In the genomic region with DNA sequence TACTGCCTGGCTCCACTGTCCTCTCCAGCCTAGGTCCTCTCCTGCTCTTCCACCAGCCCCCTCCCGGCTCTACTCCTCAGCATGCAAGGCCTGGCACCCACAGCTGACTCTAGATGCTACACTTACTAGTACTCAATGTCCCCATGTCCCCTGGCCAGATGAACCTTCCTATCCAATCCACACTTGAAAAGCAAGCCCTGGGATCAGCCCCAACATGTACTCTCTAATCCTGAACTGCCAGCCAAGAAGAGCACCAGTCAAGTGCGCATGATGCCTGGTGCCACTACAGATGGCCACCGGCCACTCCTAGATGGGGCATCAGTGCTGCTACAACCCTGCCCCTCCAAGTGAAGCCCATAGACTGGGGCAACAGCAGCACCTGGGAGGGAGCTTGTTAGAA, we compare ENCODE assay signal across 25 cellular contexts.
"Had no signal": no experiment of that assay in that cellular context is flagged by ENCODE, and none has a peak within 500 bp of the region (broad histone marks: within the 10 kb centered on the region; RNA-seq: fewer than 3 reads in every experiment).

No MANE protein-coding gene starts in this region.

- H3K9me3 ChIP-seq: esophagus muscularis mucosa, suprapubic skin, tibial artery had no signal

- H3K4me3 Mint-ChIP-seq: activated naive CD4-positive, alpha-beta T cell treated with anti-CD3 and anti-CD28 coated beads for 36 hours; mesothelial cell of epicardium; naive thymus-derived CD4-positive, alpha-beta T cell; T-helper 1 cell treated with Interleukin-12 subunit alpha and Interleukin-12 subunit beta and Interleukin-4 antibody, amounts not matched to agents 30 μg/mL and 1 μg/mL, for 36 hours had no signal

- H3K27ac ChIP-seq: esophagus muscularis mucosa, foreskin keratinocyte, skin epidermis, suprapubic skin, tibial artery, VCaP had no signal

- H3K4me1 ChIP-seq: foreskin keratinocyte, suprapubic skin, tibial artery had no signal

- H3K27me3 Mint-ChIP-seq: naive thymus-derived CD4-positive, alpha-beta T cell had no signal

- H3K27me3 ChIP-seq: esophagus muscularis mucosa, foreskin keratinocyte, suprapubic skin, tibial artery had no signal

- DNase-seq: activated CD4-positive, alpha-beta T cell treated with anti-CD3 and anti-CD28 coated beads for 48 hours; activated CD4-positive, alpha-beta T cell treated with anti-CD3 and anti-CD28 coated beads, Interleukin-2, amount 50 U/mL, for 48 hours; activated CD8-positive, alpha-beta memory T cell treated with anti-CD3 and anti-CD28 coated beads for 24 hours; activated effector memory CD4-positive, alpha-beta T cell treated with anti-CD3 and anti-CD28 coated beads, Interleukin-2, amount 50 U/mL, for 16 hours; activated naive CD4-positive, alpha-beta T cell treated with anti-CD3 and anti-CD28 coated beads for 36 hours; amniotic stem cell; central memory CD4-positive, alpha-beta T cell; dermis blood vessel endothelial cell; effector CD4-positive, alpha-beta T cell; foreskin keratinocyte; islet precursor cell; naive thymus-derived CD4-positive, alpha-beta T cell; stimulated activated CD4-positive, alpha-beta T cell treated with anti-CD3 and anti-CD28 coated beads, Interleukin-1b, Interleukin-23, amount 100 ng/mL, for 48 hours; stimulated activated naive CD4-positive, alpha-beta T cell; SW 1271; T-helper 9 cell; tibial artery had no signal

- ATAC-seq: activated CD4-positive, CD25-positive, alpha-beta regulatory T cell treated with anti-CD3 and anti-CD28 coated beads, Interleukin-2, amount 50 U/mL, for 24 hours; foreskin keratinocyte; naive thymus-derived CD4-positive, alpha-beta T cell; sciatic nerve had no signal

- H3K27ac Mint-ChIP-seq: activated naive CD4-positive, alpha-beta T cell treated with anti-CD3 and anti-CD28 coated beads for 36 hours; mesothelial cell of epicardium; T-helper 1 cell treated with Interleukin-12 subunit alpha and Interleukin-12 subunit beta and Interleukin-4 antibody, amounts not matched to agents 30 μg/mL and 1 μg/mL, for 36 hours had no signal

- H3K9me3 Mint-ChIP-seq: activated naive CD4-positive, alpha-beta T cell treated with anti-CD3 and anti-CD28 coated beads for 36 hours; T-helper 1 cell treated with Interleukin-12 subunit alpha and Interleukin-12 subunit beta and Interleukin-4 antibody, amounts not matched to agents 30 μg/mL and 1 μg/mL, for 36 hours had no signal

- H3K4me3 ChIP-seq: esophagus muscularis mucosa, skin epidermis, suprapubic skin, tibial artery had no signal
